Comparison of ENCODE assay signal across 1 cellular context in the genomic region with DNA sequence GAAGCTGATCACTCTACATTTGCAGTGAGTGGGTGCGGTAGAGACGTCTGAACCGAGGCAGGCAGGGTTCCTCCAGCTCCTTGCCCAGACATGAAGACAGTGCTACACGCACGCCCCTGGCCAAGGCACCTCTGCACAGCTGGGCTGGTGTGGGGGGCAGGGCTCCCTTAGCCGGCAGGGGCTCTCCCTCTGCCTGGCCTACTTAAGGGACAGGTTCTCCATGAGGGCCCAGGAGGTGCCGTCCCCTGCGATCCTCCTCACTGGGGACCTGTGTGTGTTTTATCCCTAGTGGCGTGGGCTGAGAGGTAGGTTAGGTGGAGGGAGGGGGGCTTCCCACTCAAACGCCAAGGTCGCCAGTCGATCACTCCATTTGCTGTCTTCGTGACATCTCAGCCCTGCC.
TF ChIP-seq lines count a peak whose summit lies in the region.

No MANE protein-coding gene starts in this region.

TF ChIP-seq in K562, 482 proteins besides CTCF, POLR2A, EP300 and RAD21:
- TF ChIP-seq, protein P1, sequence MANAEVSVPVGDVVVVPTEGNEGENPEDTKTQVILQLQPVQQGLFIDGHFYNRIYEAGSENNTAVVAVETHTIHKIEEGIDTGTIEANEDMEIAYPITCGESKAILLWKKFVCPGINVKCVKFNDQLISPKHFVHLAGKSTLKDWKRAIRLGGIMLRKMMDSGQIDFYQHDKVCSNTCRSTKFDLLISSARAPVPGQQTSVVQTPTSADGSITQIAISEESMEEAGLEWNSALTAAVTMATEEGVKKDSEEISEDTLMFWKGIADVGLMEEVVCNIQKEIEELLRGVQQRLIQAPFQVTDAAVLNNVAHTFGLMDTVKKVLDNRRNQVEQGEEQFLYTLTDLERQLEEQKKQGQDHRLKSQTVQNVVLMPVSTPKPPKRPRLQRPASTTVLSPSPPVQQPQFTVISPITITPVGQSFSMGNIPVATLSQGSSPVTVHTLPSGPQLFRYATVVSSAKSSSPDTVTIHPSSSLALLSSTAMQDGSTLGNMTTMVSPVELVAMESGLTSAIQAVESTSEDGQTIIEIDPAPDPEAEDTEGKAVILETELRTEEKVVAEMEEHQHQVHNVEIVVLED (CRISPR knock-in tag; IDR thresholded peaks at IDR 0.05) = no peak
- TF ChIP-seq, protein P2, sequence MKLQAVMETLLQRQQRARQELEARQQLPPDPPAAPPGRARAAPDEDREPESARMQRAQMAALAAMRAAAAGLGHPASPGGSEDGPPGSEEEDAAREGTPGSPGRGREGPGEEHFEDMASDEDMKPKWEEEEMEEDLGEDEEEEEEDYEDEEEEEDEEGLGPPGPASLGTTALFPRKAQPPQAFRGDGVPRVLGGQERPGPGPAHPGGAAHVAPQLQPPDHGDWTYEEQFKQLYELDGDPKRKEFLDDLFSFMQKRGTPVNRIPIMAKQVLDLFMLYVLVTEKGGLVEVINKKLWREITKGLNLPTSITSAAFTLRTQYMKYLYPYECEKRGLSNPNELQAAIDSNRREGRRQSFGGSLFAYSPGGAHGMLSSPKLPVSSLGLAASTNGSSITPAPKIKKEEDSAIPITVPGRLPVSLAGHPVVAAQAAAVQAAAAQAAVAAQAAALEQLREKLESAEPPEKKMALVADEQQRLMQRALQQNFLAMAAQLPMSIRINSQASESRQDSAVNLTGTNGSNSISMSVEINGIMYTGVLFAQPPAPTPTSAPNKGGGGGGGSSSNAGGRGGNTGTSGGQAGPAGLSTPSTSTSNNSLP (IDR thresholded peaks at IDR 0.05; ENCODE audit: borderline replicate concordance, low read depth, low read length) = no peak
- TF ChIP-seq PHB2 (IDR thresholded peaks at IDR 0.05; ENCODE audit: low read depth) = no peak
- TF ChIP-seq ZNF644 (tag; IDR thresholded peaks at IDR 0.05; ENCODE audit: low read depth) = no peak
- TF ChIP-seq KDM5B (IDR thresholded peaks at IDR 0.05; ENCODE audit: insufficient replicate concordance, low read depth, low read length) = no peak
- TF ChIP-seq KDM1A (IDR thresholded peaks at IDR 0.05) = no peak
- no peak for TF ChIP-seq FOXJ3 (CRISPR knock-in tag; IDR thresholded peaks at IDR 0.05)
- TF ChIP-seq TCF3 (CRISPR knock-in tag; IDR thresholded peaks at IDR 0.05) = no peak
- no peak for TF ChIP-seq RFX7 (CRISPR knock-in tag; IDR thresholded peaks at IDR 0.05)
- TF ChIP-seq, protein P3, sequence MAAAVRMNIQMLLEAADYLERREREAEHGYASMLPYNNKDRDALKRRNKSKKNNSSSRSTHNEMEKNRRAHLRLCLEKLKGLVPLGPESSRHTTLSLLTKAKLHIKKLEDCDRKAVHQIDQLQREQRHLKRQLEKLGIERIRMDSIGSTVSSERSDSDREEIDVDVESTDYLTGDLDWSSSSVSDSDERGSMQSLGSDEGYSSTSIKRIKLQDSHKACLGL (CRISPR knock-in tag; IDR thresholded peaks at IDR 0.05; ENCODE audit: borderline replicate concordance, poor library complexity, severe bottlenecking) = no peak
- TF ChIP-seq, protein P4, sequence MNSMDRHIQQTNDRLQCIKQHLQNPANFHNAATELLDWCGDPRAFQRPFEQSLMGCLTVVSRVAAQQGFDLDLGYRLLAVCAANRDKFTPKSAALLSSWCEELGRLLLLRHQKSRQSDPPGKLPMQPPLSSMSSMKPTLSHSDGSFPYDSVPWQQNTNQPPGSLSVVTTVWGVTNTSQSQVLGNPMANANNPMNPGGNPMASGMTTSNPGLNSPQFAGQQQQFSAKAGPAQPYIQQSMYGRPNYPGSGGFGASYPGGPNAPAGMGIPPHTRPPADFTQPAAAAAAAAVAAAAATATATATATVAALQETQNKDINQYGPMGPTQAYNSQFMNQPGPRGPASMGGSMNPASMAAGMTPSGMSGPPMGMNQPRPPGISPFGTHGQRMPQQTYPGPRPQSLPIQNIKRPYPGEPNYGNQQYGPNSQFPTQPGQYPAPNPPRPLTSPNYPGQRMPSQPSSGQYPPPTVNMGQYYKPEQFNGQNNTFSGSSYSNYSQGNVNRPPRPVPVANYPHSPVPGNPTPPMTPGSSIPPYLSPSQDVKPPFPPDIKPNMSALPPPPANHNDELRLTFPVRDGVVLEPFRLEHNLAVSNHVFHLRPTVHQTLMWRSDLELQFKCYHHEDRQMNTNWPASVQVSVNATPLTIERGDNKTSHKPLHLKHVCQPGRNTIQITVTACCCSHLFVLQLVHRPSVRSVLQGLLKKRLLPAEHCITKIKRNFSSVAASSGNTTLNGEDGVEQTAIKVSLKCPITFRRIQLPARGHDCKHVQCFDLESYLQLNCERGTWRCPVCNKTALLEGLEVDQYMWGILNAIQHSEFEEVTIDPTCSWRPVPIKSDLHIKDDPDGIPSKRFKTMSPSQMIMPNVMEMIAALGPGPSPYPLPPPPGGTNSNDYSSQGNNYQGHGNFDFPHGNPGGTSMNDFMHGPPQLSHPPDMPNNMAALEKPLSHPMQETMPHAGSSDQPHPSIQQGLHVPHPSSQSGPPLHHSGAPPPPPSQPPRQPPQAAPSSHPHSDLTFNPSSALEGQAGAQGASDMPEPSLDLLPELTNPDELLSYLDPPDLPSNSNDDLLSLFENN (IDR thresholded peaks at IDR 0.05; ENCODE audit: low read depth in 2 of 2, low read length in 2 of 2) = no peak
- TF ChIP-seq SNRNP70 (optimal IDR thresholded peaks at IDR 0.05; ENCODE audit: low read depth, low read length) = no peak
- TF ChIP-seq, protein P5, sequence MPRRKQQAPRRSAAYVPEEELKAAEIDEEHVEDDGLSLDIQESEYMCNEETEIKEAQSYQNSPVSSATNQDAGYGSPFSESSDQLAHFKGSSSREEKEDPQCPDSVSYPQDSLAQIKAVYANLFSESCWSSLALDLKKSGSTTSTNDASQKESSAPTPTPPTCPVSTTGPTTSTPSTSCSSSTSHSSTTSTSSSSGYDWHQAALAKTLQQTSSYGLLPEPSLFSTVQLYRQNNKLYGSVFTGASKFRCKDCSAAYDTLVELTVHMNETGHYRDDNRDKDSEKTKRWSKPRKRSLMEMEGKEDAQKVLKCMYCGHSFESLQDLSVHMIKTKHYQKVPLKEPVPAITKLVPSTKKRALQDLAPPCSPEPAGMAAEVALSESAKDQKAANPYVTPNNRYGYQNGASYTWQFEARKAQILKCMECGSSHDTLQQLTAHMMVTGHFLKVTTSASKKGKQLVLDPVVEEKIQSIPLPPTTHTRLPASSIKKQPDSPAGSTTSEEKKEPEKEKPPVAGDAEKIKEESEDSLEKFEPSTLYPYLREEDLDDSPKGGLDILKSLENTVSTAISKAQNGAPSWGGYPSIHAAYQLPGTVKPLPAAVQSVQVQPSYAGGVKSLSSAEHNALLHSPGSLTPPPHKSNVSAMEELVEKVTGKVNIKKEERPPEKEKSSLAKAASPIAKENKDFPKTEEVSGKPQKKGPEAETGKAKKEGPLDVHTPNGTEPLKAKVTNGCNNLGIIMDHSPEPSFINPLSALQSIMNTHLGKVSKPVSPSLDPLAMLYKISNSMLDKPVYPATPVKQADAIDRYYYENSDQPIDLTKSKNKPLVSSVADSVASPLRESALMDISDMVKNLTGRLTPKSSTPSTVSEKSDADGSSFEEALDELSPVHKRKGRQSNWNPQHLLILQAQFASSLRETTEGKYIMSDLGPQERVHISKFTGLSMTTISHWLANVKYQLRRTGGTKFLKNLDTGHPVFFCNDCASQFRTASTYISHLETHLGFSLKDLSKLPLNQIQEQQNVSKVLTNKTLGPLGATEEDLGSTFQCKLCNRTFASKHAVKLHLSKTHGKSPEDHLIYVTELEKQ (CRISPR knock-in tag; IDR thresholded peaks at IDR 0.05) = no peak
- TF ChIP-seq ZNF124 (CRISPR knock-in tag; IDR thresholded peaks at IDR 0.05) = no peak
- no peak for TF ChIP-seq HDGF (IDR thresholded peaks at IDR 0.05)
- TF ChIP-seq, protein P6, sequence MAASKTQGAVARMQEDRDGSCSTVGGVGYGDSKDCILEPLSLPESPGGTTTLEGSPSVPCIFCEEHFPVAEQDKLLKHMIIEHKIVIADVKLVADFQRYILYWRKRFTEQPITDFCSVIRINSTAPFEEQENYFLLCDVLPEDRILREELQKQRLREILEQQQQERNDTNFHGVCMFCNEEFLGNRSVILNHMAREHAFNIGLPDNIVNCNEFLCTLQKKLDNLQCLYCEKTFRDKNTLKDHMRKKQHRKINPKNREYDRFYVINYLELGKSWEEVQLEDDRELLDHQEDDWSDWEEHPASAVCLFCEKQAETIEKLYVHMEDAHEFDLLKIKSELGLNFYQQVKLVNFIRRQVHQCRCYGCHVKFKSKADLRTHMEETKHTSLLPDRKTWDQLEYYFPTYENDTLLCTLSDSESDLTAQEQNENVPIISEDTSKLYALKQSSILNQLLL (CRISPR knock-in tag; IDR thresholded peaks at IDR 0.05; ENCODE audit: borderline replicate concordance) = no peak
- TF ChIP-seq WHSC1 (IDR thresholded peaks at IDR 0.05; ENCODE audit: low read length) = no peak
